Comparison of ENCODE assay signal across 20 cellular contexts in the genomic region with DNA sequence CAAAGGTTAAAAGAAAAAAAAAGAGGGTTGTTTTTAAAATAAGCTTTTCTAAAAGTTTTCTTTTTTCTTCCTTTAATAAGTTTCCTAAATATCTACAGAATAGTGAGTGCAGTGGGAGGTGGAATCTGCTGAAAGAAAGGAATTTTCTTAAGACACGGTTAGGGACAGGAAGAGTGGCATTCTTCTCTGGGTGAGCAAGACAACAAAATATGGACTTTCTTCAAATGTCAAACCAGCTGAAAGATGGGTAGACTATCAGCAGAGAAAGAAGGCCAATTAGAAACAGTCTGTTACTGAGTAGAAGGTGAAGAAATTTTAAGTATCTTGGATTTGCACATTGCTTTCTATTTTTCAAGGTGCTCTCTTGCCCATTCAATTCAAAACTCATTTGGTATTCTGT.
"Had no signal": no experiment of that assay in that cellular context is flagged by ENCODE, and none has a peak within 500 bp of the region (broad histone marks: within the 10 kb centered on the region; RNA-seq: fewer than 3 reads in every experiment).

No MANE protein-coding gene starts in this region.

- DNase-seq: colonic mucosa; cortex of kidney; effector CD8-positive, alpha-beta T cell; effector memory CD8-positive, alpha-beta T cell; endodermal cell; foreskin melanocyte; gastrocnemius medialis; glutamatergic neuron; head of caudate nucleus; heart right ventricle; hippocampal formation; left cardiac atrium; left lung; left ventricle myocardium superior; lower lobe of right lung; mucosa of descending colon; naive B cell had no signal

- H3K9me3 ChIP-seq: colonic mucosa, esophagus muscularis mucosa, gastrocnemius medialis, heart right ventricle, left lung, lower lobe of right lung, mucosa of descending colon had no signal

- H3K36me3 ChIP-seq: colonic mucosa, esophagus muscularis mucosa, gastrocnemius medialis, heart right ventricle, left lung, lower lobe of right lung had no signal

- H3K4me1 ChIP-seq: colonic mucosa, esophagus muscularis mucosa, gastrocnemius medialis, heart right ventricle, left lung, lower lobe of right lung had no signal

- FAIRE-seq: endometrium, islet of Langerhans had no signal

- H3K4me3 ChIP-seq: colonic mucosa, esophagus muscularis mucosa, gastrocnemius medialis, heart right ventricle, left lung, lower lobe of right lung, mucosa of descending colon had no signal

- H3K27ac ChIP-seq: colonic mucosa, esophagus muscularis mucosa, gastrocnemius medialis, heart right ventricle, left lung, lower lobe of right lung had no signal

- H3K27me3 ChIP-seq: colonic mucosa, esophagus muscularis mucosa, gastrocnemius medialis, heart right ventricle, left lung had no signal
